In genomic region chr16:67805718-67806427, GRCh38 we compare ENCODE assay signal across 8 cellular contexts. TPM values are rescaled to one million over a fixed set of nuclear protein-coding genes. Genes with fewer than 3 reads are reported as not detected.
DNase-seq lines count a peak whose midpoint lies in the region; ATAC-seq lines count a peak whose summit lies in the region.

No MANE protein-coding gene starts in this region.

- intact Hi-C loops in activated naive CD4-positive, alpha-beta T cell treated with anti-CD3 and anti-CD28 coated beads for 36 hours (cut with micrococcal nuclease), result loop anchor here (1.0 to 10.0 kb wide), 18 partner anchors 10 to 623 kb away; partner anchors contain the start of genes ACD, ATP6V0D1, C16orf86 and CTCF

- H3K9me3 ChIP-seq in NT2/D1 (ENCODE audit: insufficient read depth, low read length), result no peaks in the 10 kb centered on the region
- H3K9me3 ChIP-seq in endocrine pancreas (ENCODE audit: control insufficient read depth, low read length), result no peaks in the 10 kb centered on the region

- DNase-seq in activated naive CD4-positive, alpha-beta T cell treated with anti-CD3 and anti-CD28 coated beads for 36 hours, result peak; percentile 12
- no peak for DNase-seq in activated naive CD4-positive, alpha-beta T cell treated with anti-CD3 and anti-CD28 coated beads, Interleukin-2, amount 50 U/mL, for 16 hours
- DNase-seq in NT2/D1 (ENCODE audit: low read depth, low spot score) (no peak), AML-193 (lab: John Stamatoyannopoulos, UW) (no peak)
- peak in 2 of 10 donors; percentile 8 to 19 for DNase-seq in naive thymus-derived CD8-positive, alpha-beta T cell
- DNase-seq in stimulated activated CD4-positive, alpha-beta T cell treated with anti-CD3 and anti-CD28 coated beads, Interleukin-2, amount 100 ng/mL, for 48 hours, result no peak

- H3K36me3 Mint-ChIP-seq in activated naive CD4-positive, alpha-beta T cell treated with anti-CD3 and anti-CD28 coated beads for 36 hours (ENCODE audit: low read depth), result peaks cover 21% of the 10 kb centered on the region
- peaks cover 0 to 23% (median 5%) of the 10 kb centered on the region in 3 donors for H3K36me3 Mint-ChIP-seq in naive thymus-derived CD8-positive, alpha-beta T cell

- no peak for ATAC-seq in naive thymus-derived CD8-positive, alpha-beta T cell
- no peak for ATAC-seq in GM21723 (IDR thresholded peaks at IDR 0.05; ENCODE audit: unreplicated experiment)

- H3K27me3 ChIP-seq in NT2/D1 (ENCODE audit: insufficient read depth, insufficient read length) (no peaks in the 10 kb centered on the region), endocrine pancreas (ENCODE audit: control insufficient read depth, insufficient read depth, low read length) (no peaks in the 10 kb centered on the region)

- peak overlapping the region; percentile 81 for H3K27ac Mint-ChIP-seq in activated naive CD4-positive, alpha-beta T cell treated with anti-CD3 and anti-CD28 coated beads for 36 hours
- H3K27ac Mint-ChIP-seq in naive thymus-derived CD8-positive, alpha-beta T cell, result peak overlapping the region; percentile 66 to 98 (median 92)

- peaks cover 7% of the 10 kb centered on the region for H3K4me1 ChIP-seq in NT2/D1 (ENCODE audit: insufficient read depth, insufficient read length)
- H3K4me1 ChIP-seq in endocrine pancreas (ENCODE audit: control insufficient read depth, insufficient read depth, low read length), result no peaks in the 10 kb centered on the region

- H3K4me1 Mint-ChIP-seq in activated naive CD4-positive, alpha-beta T cell treated with anti-CD3 and anti-CD28 coated beads for 36 hours (ENCODE audit: low read depth), result peaks cover 43% of the 10 kb centered on the region
- H3K4me1 Mint-ChIP-seq in naive thymus-derived CD8-positive, alpha-beta T cell, result peaks cover 20 to 57% (median 53%) of the 10 kb centered on the region in 4 donors

- H3K4me3 ChIP-seq in NT2/D1 (ENCODE audit: insufficient read length, low read depth) (peak overlapping the region; percentile 93), endocrine pancreas (ENCODE audit: control insufficient read depth, insufficient read depth, low read length) (peak overlapping the region; percentile 71)

- H3K36me3 ChIP-seq in NT2/D1 (ENCODE audit: insufficient read depth, insufficient read length, low read length) (peaks cover 40% of the 10 kb centered on the region), endocrine pancreas (ENCODE audit: control insufficient read depth, insufficient read depth, low read length) (no peaks in the 10 kb centered on the region)

- H3K9ac ChIP-seq in NT2/D1 (ENCODE audit: insufficient read length, low read depth), result peak overlapping the region; percentile 92
- peak overlapping the region; percentile 78 for H3K9ac ChIP-seq in endocrine pancreas (ENCODE audit: control insufficient read depth, insufficient read depth, low read length)

- H3K4me3 Mint-ChIP-seq in activated naive CD4-positive, alpha-beta T cell treated with anti-CD3 and anti-CD28 coated beads for 36 hours, result peak overlapping the region; percentile 86
- H3K4me3 Mint-ChIP-seq in naive thymus-derived CD8-positive, alpha-beta T cell, result peak overlapping the region; percentile 87 to 96 (median 92)

- CTCF ChIA-PET in activated naive CD4-positive, alpha-beta T cell treated with anti-CD3 and anti-CD28 coated beads for 36 hours (lab: Charles Lee), result interaction anchor here (0.6 to 2.6 kb wide), 3 partner anchors 10 to 139 kb away, joined by 3 to 30 read pairs (median 4); no protein-coding TSS in a partner anchor

- POLR2A ChIA-PET in naive thymus-derived CD8-positive, alpha-beta T cell (lab: Charles Lee), result interaction anchor here (0.5 to 2.2 kb wide), 17 partner anchors 11 to 325 kb away, joined by 3 to 14 read pairs (median 5); partner anchors contain the start of genes ACD, ATP6V0D1, CTCF and EDC4

- no peaks in the 10 kb centered on the region for H3K27me3 Mint-ChIP-seq in activated naive CD4-positive, alpha-beta T cell treated with anti-CD3 and anti-CD28 coated beads for 36 hours (ENCODE audit: low read depth)
- H3K27me3 Mint-ChIP-seq in naive thymus-derived CD8-positive, alpha-beta T cell, result no peaks in the 10 kb centered on the region

- no peaks in the 10 kb centered on the region for H3K9me3 Mint-ChIP-seq in activated naive CD4-positive, alpha-beta T cell treated with anti-CD3 and anti-CD28 coated beads for 36 hours
- H3K9me3 Mint-ChIP-seq in naive thymus-derived CD8-positive, alpha-beta T cell, result no peaks in the 10 kb centered on the region

RNA-seq across cellular contexts. Expression of gene RANBP10, which starts 0.5 kb away (rescaled TPM):
- 10 to 100 TPM; 12.4 to 16.1 TPM for total RNA-seq in activated naive CD4-positive, alpha-beta T cell treated with anti-CD3 and anti-CD28 coated beads for 36 hours
- 10 to 100 TPM; 18.5 to 23.6 TPM for total RNA-seq in naive thymus-derived CD8-positive, alpha-beta T cell
- 10 to 100 TPM in 1 of 3 donors, 1 to 10 TPM in 2; 5.8 to 13.8 (median 6.3) TPM for polyA plus RNA-seq in naive thymus-derived CD8-positive, alpha-beta T cell

RNA-seq across cellular contexts. Expression of gene TSNAXIP1, which starts 0.8 kb away (rescaled TPM):
- under 1 TPM; 0.35 to 0.50 TPM for total RNA-seq in activated naive CD4-positive, alpha-beta T cell treated with anti-CD3 and anti-CD28 coated beads for 36 hours
- 1 to 10 TPM; 1.0 to 1.2 TPM for total RNA-seq in naive thymus-derived CD8-positive, alpha-beta T cell
- polyA plus RNA-seq in naive thymus-derived CD8-positive, alpha-beta T cell, result under 1 TPM in 1 of 3 donors, not detected in 2; 0.14 TPM

RNA-seq across cellular contexts. Expression of gene THAP11, which starts 36.2 kb away (rescaled TPM):
- 10 to 100 TPM; 19.9 to 20.6 TPM for total RNA-seq in activated naive CD4-positive, alpha-beta T cell treated with anti-CD3 and anti-CD28 coated beads for 36 hours
- total RNA-seq in naive thymus-derived CD8-positive, alpha-beta T cell, result 10 to 100 TPM; 63.8 to 63.9 TPM
- 100 to 1,000 TPM; 132 to 158 (median 143) TPM for polyA plus RNA-seq in naive thymus-derived CD8-positive, alpha-beta T cell

RNA-seq across cellular contexts. Expression of gene NUTF2, which starts 40.9 kb away (rescaled TPM):
- total RNA-seq in activated naive CD4-positive, alpha-beta T cell treated with anti-CD3 and anti-CD28 coated beads for 36 hours, result 100 to 1,000 TPM; 165 to 171 TPM
- 10 to 100 TPM; 37.0 to 40.6 TPM for total RNA-seq in naive thymus-derived CD8-positive, alpha-beta T cell
- 100 to 1,000 TPM; 109 to 124 (median 114) TPM for polyA plus RNA-seq in naive thymus-derived CD8-positive, alpha-beta T cell

RNA-seq across cellular contexts. Expression of gene CENPT, which starts 41.6 kb away (rescaled TPM):
- 10 to 100 TPM; 43.7 to 45.8 TPM for total RNA-seq in activated naive CD4-positive, alpha-beta T cell treated with anti-CD3 and anti-CD28 coated beads for 36 hours
- 100 to 1,000 TPM; 108 to 117 TPM for total RNA-seq in naive thymus-derived CD8-positive, alpha-beta T cell
- polyA plus RNA-seq in naive thymus-derived CD8-positive, alpha-beta T cell, result 10 to 100 TPM; 11.8 to 17.8 (median 13.1) TPM
